In the genomic region with DNA sequence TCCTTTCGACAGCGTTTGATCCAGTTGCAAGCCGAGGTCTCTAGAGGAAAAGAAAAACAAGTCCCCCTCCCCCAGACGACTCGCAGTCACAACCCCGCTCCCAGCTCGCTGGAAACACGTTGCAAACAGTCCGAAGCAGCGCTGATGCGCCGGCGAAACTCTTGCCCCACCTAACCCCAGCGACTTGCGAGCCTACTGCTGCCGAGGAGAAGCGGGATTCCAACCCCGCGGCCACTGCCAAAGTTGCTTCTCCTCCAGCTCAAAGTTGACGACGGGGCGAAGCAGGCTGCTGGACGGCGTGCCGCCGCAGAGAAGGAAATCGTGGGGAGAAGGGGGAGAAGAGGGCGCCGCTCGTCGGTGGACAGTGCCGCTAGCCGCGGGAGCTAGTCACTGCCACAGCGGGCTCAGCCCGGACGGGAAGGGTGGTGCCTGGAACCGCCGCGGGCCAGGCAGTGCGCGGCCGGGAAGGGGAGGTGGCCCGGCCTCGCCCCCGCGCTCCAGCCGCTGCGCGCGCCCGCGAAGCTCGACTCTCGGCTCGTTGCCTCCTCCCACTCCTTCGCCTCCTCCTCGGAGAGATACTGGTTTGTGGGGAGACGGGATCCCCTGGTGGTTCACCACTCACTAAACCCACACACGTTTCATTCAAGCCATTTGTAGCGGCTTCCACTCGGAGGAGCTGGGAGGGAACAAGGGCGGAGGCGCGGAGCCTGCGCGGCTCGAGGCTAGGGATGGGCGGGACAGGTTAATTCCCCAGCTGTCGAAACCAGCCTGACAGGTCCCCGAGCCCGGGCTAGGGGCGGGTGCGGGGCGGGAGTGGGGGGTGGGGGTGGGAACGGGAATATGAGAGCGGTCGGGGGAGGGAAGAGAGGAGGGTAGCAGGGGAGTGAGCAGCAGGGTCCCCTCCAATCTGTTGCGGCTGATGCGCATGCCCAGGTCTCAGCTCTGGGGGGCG, we compare ENCODE assay signal across 1 cellular context.
A peak's percentile ranks its signal among the peaks of the same experiment; 100 is the strongest.
TF ChIP-seq lines count a peak whose summit lies in the region.

GPR37 (minus strand) TSS at position 392 of the 952 bp plus-strand sequence. CDS start 816 bp downstream, outside the sequence.

TF ChIP-seq in HEK293, 187 proteins besides CTCF, POLR2A, EP300 and RAD21 (continued from another document and continues in another):
- TF ChIP-seq ZFP3 (tag by site-specific recombination; IDR thresholded peaks at IDR 0.05; ENCODE audit: low read depth) (no peak), ZNF558 (tag by site-specific recombination; IDR thresholded peaks at IDR 0.05) (no peak), ZNF48 (tag by site-specific recombination; IDR thresholded peaks at IDR 0.05) (no peak), ZNF707 (tag by site-specific recombination; IDR thresholded peaks at IDR 0.05) (no peak), GLIS2 (tag by site-specific recombination; IDR thresholded peaks at IDR 0.05) (no peak), ZNF518A (tag by site-specific recombination; conservative IDR thresholded peaks at IDR 0.05; ENCODE audit: low read depth) (no peak; the same call in 1 of the 2 replicates), ZNF23 (tag by site-specific recombination; IDR thresholded peaks at IDR 0.05; ENCODE audit: borderline replicate concordance) (no peak), KLF8 (tag by site-specific recombination; IDR thresholded peaks at IDR 0.05) (peak; percentile 87), YY1 (tag by site-specific recombination; IDR thresholded peaks at IDR 0.05) (no peak), ZNF610 (tag by site-specific recombination; IDR thresholded peaks at IDR 0.05; ENCODE audit: borderline replicate concordance) (no peak), ZNF530 (tag by site-specific recombination; IDR thresholded peaks at IDR 0.05; ENCODE audit: low read depth) (no peak), KLF10 (tag by site-specific recombination; IDR thresholded peaks at IDR 0.05) (peak; percentile 66), ZNF626 (tag by site-specific recombination; IDR thresholded peaks at IDR 0.05) (no peak), ZNF513 (tag by site-specific recombination; IDR thresholded peaks at IDR 0.05) (no peak), IKZF3 (tag by site-specific recombination; IDR thresholded peaks at IDR 0.05) (peak; percentile 60; the same call in 1 of the 2 replicates), ZBTB8A (tag by site-specific recombination; IDR thresholded peaks at IDR 0.05) (peak; percentile 62; the same call in 1 of the 2 replicates), ZNF292 (tag by site-specific recombination; IDR thresholded peaks at IDR 0.05; ENCODE audit: borderline replicate concordance, low read depth) (no peak), ZSCAN5A (tag by site-specific recombination; IDR thresholded peaks at IDR 0.05) (peak; percentile 68; the same call in 1 of the 2 replicates), KLF9 (tag by site-specific recombination; IDR thresholded peaks at IDR 0.05; ENCODE audit: low read depth) (peak; percentile 75), SP7 (tag by site-specific recombination; IDR thresholded peaks at IDR 0.05) (peak; percentile 68), ZSCAN23 (tag by site-specific recombination; IDR thresholded peaks at IDR 0.05) (no peak), GLIS1 (tag by site-specific recombination; IDR thresholded peaks at IDR 0.05) (peak; percentile 19; the same call in 1 of the 2 replicates)
- TF ChIP-seq, protein P1, sequence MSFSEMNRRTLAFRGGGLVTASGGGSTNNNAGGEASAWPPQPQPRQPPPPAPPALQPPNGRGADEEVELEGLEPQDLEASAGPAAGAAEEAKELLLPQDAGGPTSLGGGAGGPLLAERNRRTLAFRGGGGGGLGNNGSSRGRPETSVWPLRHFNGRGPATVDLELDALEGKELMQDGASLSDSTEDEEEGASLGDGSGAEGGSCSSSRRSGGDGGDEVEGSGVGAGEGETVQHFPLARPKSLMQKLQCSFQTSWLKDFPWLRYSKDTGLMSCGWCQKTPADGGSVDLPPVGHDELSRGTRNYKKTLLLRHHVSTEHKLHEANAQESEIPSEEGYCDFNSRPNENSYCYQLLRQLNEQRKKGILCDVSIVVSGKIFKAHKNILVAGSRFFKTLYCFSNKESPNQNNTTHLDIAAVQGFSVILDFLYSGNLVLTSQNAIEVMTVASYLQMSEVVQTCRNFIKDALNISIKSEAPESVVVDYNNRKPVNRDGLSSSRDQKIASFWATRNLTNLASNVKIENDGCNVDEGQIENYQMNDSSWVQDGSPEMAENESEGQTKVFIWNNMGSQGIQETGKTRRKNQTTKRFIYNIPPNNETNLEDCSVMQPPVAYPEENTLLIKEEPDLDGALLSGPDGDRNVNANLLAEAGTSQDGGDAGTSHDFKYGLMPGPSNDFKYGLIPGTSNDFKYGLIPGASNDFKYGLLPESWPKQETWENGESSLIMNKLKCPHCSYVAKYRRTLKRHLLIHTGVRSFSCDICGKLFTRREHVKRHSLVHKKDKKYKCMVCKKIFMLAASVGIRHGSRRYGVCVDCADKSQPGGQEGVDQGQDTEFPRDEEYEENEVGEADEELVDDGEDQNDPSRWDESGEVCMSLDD (tag by site-specific recombination; IDR thresholded peaks at IDR 0.05): peak; percentile 34; the same call in 1 of the 2 replicates
- TF ChIP-seq, protein P2, sequence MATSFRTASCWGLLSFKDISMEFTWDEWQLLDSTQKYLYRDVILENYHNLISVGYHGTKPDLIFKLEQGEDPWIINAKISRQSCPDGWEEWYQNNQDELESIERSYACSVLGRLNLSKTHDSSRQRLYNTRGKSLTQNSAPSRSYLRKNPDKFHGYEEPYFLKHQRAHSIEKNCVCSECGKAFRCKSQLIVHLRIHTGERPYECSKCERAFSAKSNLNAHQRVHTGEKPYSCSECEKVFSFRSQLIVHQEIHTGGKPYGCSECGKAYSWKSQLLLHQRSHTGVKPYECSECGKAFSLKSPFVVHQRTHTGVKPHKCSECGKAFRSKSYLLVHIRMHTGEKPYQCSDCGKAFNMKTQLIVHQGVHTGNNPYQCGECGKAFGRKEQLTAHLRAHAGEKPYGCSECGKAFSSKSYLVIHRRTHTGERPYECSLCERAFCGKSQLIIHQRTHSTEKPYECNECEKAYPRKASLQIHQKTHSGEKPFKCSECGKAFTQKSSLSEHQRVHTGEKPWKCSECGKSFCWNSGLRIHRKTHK (tag by site-specific recombination; IDR thresholded peaks at IDR 0.05): no peak
- TF ChIP-seq, protein P3, sequence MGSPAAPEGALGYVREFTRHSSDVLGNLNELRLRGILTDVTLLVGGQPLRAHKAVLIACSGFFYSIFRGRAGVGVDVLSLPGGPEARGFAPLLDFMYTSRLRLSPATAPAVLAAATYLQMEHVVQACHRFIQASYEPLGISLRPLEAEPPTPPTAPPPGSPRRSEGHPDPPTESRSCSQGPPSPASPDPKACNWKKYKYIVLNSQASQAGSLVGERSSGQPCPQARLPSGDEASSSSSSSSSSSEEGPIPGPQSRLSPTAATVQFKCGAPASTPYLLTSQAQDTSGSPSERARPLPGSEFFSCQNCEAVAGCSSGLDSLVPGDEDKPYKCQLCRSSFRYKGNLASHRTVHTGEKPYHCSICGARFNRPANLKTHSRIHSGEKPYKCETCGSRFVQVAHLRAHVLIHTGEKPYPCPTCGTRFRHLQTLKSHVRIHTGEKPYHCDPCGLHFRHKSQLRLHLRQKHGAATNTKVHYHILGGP (tag by site-specific recombination; IDR thresholded peaks at IDR 0.05): no peak
- TF ChIP-seq, protein P4, sequence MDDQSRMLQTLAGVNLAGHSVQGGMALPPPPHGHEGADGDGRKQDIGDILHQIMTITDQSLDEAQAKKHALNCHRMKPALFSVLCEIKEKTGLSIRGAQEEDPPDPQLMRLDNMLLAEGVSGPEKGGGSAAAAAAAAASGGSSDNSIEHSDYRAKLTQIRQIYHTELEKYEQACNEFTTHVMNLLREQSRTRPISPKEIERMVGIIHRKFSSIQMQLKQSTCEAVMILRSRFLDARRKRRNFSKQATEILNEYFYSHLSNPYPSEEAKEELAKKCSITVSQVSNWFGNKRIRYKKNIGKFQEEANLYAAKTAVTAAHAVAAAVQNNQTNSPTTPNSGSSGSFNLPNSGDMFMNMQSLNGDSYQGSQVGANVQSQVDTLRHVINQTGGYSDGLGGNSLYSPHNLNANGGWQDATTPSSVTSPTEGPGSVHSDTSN (CRISPR knock-in tag; IDR thresholded peaks at IDR 0.05): no peak
- TF ChIP-seq, protein P5, sequence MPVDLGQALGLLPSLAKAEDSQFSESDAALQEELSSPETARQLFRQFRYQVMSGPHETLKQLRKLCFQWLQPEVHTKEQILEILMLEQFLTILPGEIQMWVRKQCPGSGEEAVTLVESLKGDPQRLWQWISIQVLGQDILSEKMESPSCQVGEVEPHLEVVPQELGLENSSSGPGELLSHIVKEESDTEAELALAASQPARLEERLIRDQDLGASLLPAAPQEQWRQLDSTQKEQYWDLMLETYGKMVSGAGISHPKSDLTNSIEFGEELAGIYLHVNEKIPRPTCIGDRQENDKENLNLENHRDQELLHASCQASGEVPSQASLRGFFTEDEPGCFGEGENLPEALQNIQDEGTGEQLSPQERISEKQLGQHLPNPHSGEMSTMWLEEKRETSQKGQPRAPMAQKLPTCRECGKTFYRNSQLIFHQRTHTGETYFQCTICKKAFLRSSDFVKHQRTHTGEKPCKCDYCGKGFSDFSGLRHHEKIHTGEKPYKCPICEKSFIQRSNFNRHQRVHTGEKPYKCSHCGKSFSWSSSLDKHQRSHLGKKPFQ (tag by site-specific recombination; IDR thresholded peaks at IDR 0.05): no peak
- TF ChIP-seq, protein P6, sequence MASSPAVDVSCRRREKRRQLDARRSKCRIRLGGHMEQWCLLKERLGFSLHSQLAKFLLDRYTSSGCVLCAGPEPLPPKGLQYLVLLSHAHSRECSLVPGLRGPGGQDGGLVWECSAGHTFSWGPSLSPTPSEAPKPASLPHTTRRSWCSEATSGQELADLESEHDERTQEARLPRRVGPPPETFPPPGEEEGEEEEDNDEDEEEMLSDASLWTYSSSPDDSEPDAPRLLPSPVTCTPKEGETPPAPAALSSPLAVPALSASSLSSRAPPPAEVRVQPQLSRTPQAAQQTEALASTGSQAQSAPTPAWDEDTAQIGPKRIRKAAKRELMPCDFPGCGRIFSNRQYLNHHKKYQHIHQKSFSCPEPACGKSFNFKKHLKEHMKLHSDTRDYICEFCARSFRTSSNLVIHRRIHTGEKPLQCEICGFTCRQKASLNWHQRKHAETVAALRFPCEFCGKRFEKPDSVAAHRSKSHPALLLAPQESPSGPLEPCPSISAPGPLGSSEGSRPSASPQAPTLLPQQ (tag by site-specific recombination; IDR thresholded peaks at IDR 0.05): 0 out of 2 replicates have a peak, but pooled peaks have one; percentile 10
- TF ChIP-seq, protein P7, sequence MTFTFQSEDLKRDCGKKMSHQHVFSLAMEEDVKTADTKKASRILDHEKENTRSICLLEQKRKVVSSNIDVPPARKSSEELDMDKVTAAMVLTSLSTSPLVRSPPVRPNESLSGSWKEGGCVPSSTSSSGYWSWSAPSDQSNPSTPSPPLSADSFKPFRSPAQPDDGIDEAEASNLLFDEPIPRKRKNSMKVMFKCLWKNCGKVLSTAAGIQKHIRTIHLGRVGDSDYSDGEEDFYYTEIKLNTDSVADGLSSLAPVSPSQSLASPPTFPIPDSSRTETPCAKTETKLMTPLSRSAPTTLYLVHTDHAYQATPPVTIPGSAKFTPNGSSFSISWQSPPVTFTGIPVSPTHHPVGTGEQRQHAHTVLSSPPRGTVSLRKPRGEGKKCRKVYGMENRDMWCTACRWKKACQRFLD (tag by site-specific recombination; IDR thresholded peaks at IDR 0.05): no peak
